Comparison of ENCODE assay signal across 8 cellular contexts in the genomic region with DNA sequence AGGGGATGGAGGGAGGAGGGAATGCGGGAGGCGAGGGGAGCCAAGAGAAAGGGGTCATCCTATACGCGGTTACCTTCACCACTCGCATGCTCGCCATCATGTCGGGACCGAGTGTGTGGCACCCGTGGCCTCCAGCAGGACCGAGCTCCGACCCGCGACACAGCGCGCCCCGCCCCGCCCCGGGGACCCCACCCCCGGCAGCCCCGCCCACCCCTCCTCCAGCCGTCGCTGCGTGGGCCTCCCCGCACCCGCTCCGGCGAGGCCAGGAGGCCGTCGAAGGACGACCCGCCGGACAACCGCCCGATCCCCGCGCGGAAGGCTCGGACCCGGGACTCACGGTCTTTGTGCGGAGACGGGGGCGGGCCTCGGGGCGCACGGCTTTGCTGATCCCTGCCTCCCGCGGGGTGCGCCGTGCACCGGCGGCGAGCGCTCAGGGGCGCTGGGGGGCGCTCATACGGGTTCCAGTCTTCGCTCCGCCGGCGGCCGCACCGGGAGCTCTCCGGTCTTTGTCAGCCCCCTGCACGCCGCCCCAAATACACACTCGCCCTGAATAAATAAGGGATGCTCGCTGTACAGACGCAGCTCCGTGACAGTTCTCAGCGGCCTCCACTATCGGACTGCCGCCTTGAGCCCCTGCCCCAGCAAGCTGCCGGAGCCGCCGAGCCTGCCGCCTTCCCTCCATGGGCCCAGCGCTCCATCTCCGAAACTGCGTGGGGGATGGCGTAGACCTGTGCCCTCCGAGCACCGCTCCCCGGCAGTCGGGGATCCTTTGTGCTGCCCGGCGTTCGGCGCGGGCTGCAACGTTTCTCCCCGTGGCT. TPM values are rescaled to one million over a fixed set of nuclear protein-coding genes. Genes with fewer than 3 reads are reported as not detected.
DNase-seq lines count a peak whose midpoint lies in the region; ATAC-seq and TF ChIP-seq lines count a peak whose summit lies in the region.

Gene UBE2L6 (minus strand): TSS at position 161 of the 818 bp plus-strand sequence. CDS start 61 bp downstream, at position 100.

- TF ChIP-seq CTCF in DND-41 (IDR thresholded peaks at IDR 0.05; ENCODE audit: borderline replicate concordance, extremely low read depth, low read length, poor library complexity, severe bottlenecking): peak; percentile 39
- TF ChIP-seq CTCF in heart right ventricle (IDR thresholded peaks at IDR 0.05): peak in 4 of 9 donors; percentile 78 to 89 (median 86)

- H3K27me3 ChIP-seq in DND-41 (ENCODE audit: insufficient read depth, low read length, poor library complexity) (no peaks in the 10 kb centered on the region), HUES48 (ENCODE audit: control insufficient read depth, insufficient read depth, low read length) (peaks cover 3% of the 10 kb centered on the region; the same call in 1 of the 2 replicates), heart right ventricle (no peaks in the 10 kb centered on the region)

- H3K9me3 ChIP-seq in DND-41 (ENCODE audit: insufficient read depth, low read length, severe bottlenecking) (no peaks in the 10 kb centered on the region), HUES48 (ENCODE audit: control insufficient read depth, insufficient read depth, low read length) (no peaks in the 10 kb centered on the region), heart right ventricle (no peaks in the 10 kb centered on the region)

- DNase-seq in DND-41: peak; percentile 74
- DNase-seq in SW480 (ENCODE audit: low spot score): peak; percentile 75
- DNase-seq in activated naive CD8-positive, alpha-beta T cell treated with anti-CD3 and anti-CD28 coated beads, Interleukin-2, amount 50 U/mL, for 24 hours: peak; percentile 70
- DNase-seq in heart right ventricle: peak; percentile 50 to 67
- DNase-seq in posterior vena cava (ENCODE audit: low spot score): peak; percentile 96
- DNase-seq in ureter (ENCODE audit: low spot score): peak; percentile 64

- peak within 1 kb of the TSS; percentile 96 for H2AFZ ChIP-seq in DND-41 (ENCODE audit: low read depth, low read length)

- H3K4me1 Mint-ChIP-seq in activated naive CD8-positive, alpha-beta T cell treated with anti-CD3 and anti-CD28 coated beads, Interleukin-2, amount 50 U/mL, for 24 hours: peaks cover 36% of the 10 kb centered on the region

- H3K27ac Mint-ChIP-seq in activated naive CD8-positive, alpha-beta T cell treated with anti-CD3 and anti-CD28 coated beads, Interleukin-2, amount 50 U/mL, for 24 hours: peak within 1 kb of the TSS; percentile 94

- peak within 1 kb of the TSS; percentile 95 for H3K4me2 ChIP-seq in DND-41 (ENCODE audit: insufficient read depth, low read length)

- H4K20me1 ChIP-seq in DND-41 (ENCODE audit: insufficient read depth, low read length): no peaks in the 10 kb centered on the region

- ATAC-seq in DND-41 (ENCODE audit: insufficient read depth, low read depth) (peak; percentile 73), GM21381 (IDR thresholded peaks at IDR 0.05; ENCODE audit: unreplicated experiment) (peak; percentile 56), heart right ventricle (peak; percentile 75 to 91 (median 85))
- ATAC-seq in activated naive CD8-positive, alpha-beta T cell treated with anti-CD3 and anti-CD28 coated beads, Interleukin-2, amount 50 U/mL, for 24 hours: peak; percentile 85

- intact Hi-C loops in heart right ventricle (cut with DNase I): loop anchor here in 9 of 10 donors (2.0 to 5.0 kb wide), 9 partner anchors 29 to 945 kb away; partner anchors contain the start of gene SERPING1 (in 1 of the 9)
- intact Hi-C loops in posterior vena cava (cut with DNase I): loop anchor here (2.0 to 5.0 kb wide), 2 partner anchors 75 to 79 kb away; no protein-coding TSS in a partner anchor

- WGBS in heart right ventricle, 2 donors: 0% methylated on average over 66 to 92 of the region's 92 CpGs

- peak within 1 kb of the TSS; percentile 93 for H3K27ac ChIP-seq in DND-41 (ENCODE audit: low read length)
- H3K27ac ChIP-seq in HUES48 (ENCODE audit: low read depth, low read length): peak within 1 kb of the TSS; percentile 82
- H3K27ac ChIP-seq in heart right ventricle: peak within 1 kb of the TSS; percentile 51 to 94 (median 84)

- no peaks in the 10 kb centered on the region for H3K9me3 Mint-ChIP-seq in activated naive CD8-positive, alpha-beta T cell treated with anti-CD3 and anti-CD28 coated beads, Interleukin-2, amount 50 U/mL, for 24 hours

- peaks cover 12% of the 10 kb centered on the region for H3K36me3 Mint-ChIP-seq in activated naive CD8-positive, alpha-beta T cell treated with anti-CD3 and anti-CD28 coated beads, Interleukin-2, amount 50 U/mL, for 24 hours (ENCODE audit: low read depth)

- no peaks in the 10 kb centered on the region for H3K27me3 Mint-ChIP-seq in activated naive CD8-positive, alpha-beta T cell treated with anti-CD3 and anti-CD28 coated beads, Interleukin-2, amount 50 U/mL, for 24 hours

- H3K4me1 ChIP-seq in DND-41 (ENCODE audit: insufficient read depth, low read length) (peaks cover 59% of the 10 kb centered on the region), HUES48 (ENCODE audit: control insufficient read depth, insufficient read depth, low read length) (peaks cover 19% of the 10 kb centered on the region), heart right ventricle (peaks cover 0 to 52% (median 12%) of the 10 kb centered on the region in 9 donors)

- H3K4me3 ChIP-seq in DND-41 (ENCODE audit: low read depth in 1 of 2, low read length in 2 of 2) (peak within 1 kb of the TSS; percentile 80 to 82), HUES48 (ENCODE audit: low read depth, low read length) (peak within 1 kb of the TSS; percentile 82), heart right ventricle (peak within 1 kb of the TSS; percentile 23 to 90 (median 80))

- peaks cover 52% of the 10 kb centered on the region for H3K79me2 ChIP-seq in DND-41 (ENCODE audit: insufficient read depth, low read length)

- H3K36me3 ChIP-seq in DND-41 (ENCODE audit: insufficient read depth, low read length): peaks cover 5% of the 10 kb centered on the region
- no peaks in the 10 kb centered on the region for H3K36me3 ChIP-seq in HUES48 (ENCODE audit: control insufficient read depth, insufficient read depth, low read length)
- H3K36me3 ChIP-seq in heart right ventricle: peaks cover 0 to 12% (median 0%) of the 10 kb centered on the region in 9 donors

- H3K9ac ChIP-seq in DND-41 (ENCODE audit: low read depth, low read length) (peak within 1 kb of the TSS; percentile 89), HUES48 (ENCODE audit: low read depth, low read length) (peak within 1 kb of the TSS; percentile 85)

- peak within 1 kb of the TSS; percentile 94 for H3K4me3 Mint-ChIP-seq in activated naive CD8-positive, alpha-beta T cell treated with anti-CD3 and anti-CD28 coated beads, Interleukin-2, amount 50 U/mL, for 24 hours

RNA-seq across cellular contexts. Expression of gene UBE2L6, which starts in this region (rescaled TPM):
- total RNA-seq in heart right ventricle (100 to 1,000 TPM in 1 of 10 donors, 10 to 100 TPM in 8, 1 to 10 TPM in 1; 9.7 to 156 (median 17.7) TPM), posterior vena cava (10 to 100 TPM; 50.3 to 56.9 TPM), ureter (83.1 TPM)
- polyA plus RNA-seq in heart right ventricle: 10 to 100 TPM; 14.1 to 19.3 TPM

Comparison
In these comparisons a context has a peak if more than half of its experiments do, and no peak if none do; other contexts are left out.
1. Peak in every context shown above with its lines: DNase-seq, ATAC-seq, H3K4me3 ChIP-seq and H3K27ac ChIP-seq.